ENCODE assay signal across 1 cellular context in the genomic region with DNA sequence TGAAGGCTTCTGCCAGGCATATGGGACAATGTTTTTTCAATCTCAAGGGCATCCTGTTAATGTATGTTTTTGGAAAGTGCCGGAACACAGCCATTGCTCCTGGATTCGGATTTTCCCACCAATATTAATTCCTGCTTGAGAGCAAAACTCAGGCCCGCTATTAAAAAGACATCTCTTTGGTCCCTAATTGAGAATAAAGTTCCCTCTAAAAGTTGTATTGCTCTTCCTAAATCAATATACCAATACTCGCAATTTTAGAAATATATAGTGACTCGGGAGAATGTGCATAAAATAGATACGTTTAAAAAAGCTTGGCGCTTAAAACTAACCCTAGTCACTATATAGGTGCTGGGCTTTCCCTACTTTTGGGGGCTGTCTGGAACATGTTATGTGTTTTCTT.
TF ChIP-seq lines count a peak whose summit lies in the region.

No MANE protein-coding gene starts in this region.

TF ChIP-seq in GM23338, 12 proteins besides CTCF, POLR2A, EP300 and RAD21 (continued from another document):
- TF ChIP-seq REST (IDR thresholded peaks at IDR 0.05; ENCODE audit: unreplicated experiment), result no peak
- peak; percentile 53 for TF ChIP-seq EZH2 (IDR thresholded peaks at IDR 0.05; ENCODE audit: low read depth, unreplicated experiment)
- TF ChIP-seq EZH2phosphoT487 (IDR thresholded peaks at IDR 0.05; ENCODE audit: unreplicated experiment), result no peak
